In the genomic region with DNA sequence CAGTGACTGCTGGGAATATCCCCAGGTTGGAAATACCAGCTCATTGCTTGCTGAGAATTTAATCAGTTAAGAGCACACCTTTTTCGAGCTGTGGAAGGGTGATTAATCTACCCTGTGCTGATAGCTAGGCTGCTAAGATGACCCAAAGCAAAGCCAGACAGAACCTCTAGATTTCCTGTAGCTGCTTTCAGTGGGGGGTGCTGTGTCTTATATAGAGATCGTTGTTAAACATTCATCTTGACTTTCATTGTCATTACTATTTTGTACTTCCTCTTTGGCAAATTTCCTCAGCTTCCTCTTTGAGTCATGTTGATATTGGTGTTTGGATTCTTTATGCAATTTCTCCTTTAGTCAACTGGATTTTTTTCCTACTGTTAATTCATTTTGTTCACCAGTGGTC, we compare ENCODE assay signal across 11 cellular contexts.
A peak's percentile ranks its signal among the peaks of the same experiment; 100 is the strongest.
DNase-seq lines count a peak whose midpoint lies in the region; ATAC-seq lines count a peak whose summit lies in the region.
"Had no signal": no experiment of that assay in that cellular context is flagged by ENCODE, and none has a peak within 500 bp of the region (broad histone marks: within the 10 kb centered on the region; RNA-seq: fewer than 3 reads in every experiment).

No MANE protein-coding gene starts in this region.

- no peaks in the 10 kb centered on the region for H3K36me3 ChIP-seq in ACC112 (ENCODE audit: insufficient read depth, low read length)

- DNase-seq in KG1 (lab: John Stamatoyannopoulos, UW) (peak; percentile 24), SKM-1 (lab: John Stamatoyannopoulos, UW; ENCODE audit: unreplicated experiment) (peak; percentile 95), glomerular visceral epithelial cell (ENCODE audit: extremely low spot score) (peak; percentile 4)
- no peak for DNase-seq in stimulated activated naive CD8-positive, alpha-beta T cell treated with anti-CD3 and anti-CD28 coated beads, Interleukin-15, Interleukin-2, amounts not matched to agents 100 U/mL and 50 U/mL, for 24 hours
- no peak for DNase-seq in stimulated activated CD8-positive, alpha-beta memory T cell treated with anti-CD3 and anti-CD28 coated beads, Interleukin-4, amount 100 ng/mL, for 48 hours
- DNase-seq: activated CD4-positive, alpha-beta T cell treated with anti-CD3 and anti-CD28 coated beads, Interleukin-2, amount 50 U/mL, for 1 hour; activated T-cell treated with anti-CD3 and anti-CD28 coated beads, Interleukin-2, amount 50 U/mL, for 24 hours; T-helper 2 cell had no signal

- no peaks in the 10 kb centered on the region for H3K79me2 ChIP-seq in ACC112 (ENCODE audit: control insufficient read depth, insufficient read depth, low read length, unreplicated experiment)

- no peak overlapping the region; the same call in 1 of the 2 replicates for H3K4me3 ChIP-seq in ACC112 (ENCODE audit: low read depth, low read length)

- peak overlapping the region; percentile 47 for H2AFZ ChIP-seq in ACC112 (ENCODE audit: low read length, unreplicated experiment)

- H3K27me3 ChIP-seq in ACC112 (ENCODE audit: insufficient read depth, low read length), result no peaks in the 10 kb centered on the region

- H3K4me1 ChIP-seq in ACC112 (ENCODE audit: control insufficient read depth, insufficient read depth, low read length, unreplicated experiment), result peaks cover 18% of the 10 kb centered on the region

- no peak for ATAC-seq in GM21515 (IDR thresholded peaks at IDR 0.05; ENCODE audit: unreplicated experiment)
- no peak for ATAC-seq in stimulated activated naive CD8-positive, alpha-beta T cell treated with anti-CD3 and anti-CD28 coated beads, Interleukin-15, Interleukin-2, amounts not matched to agents 100 U/mL and 50 U/mL, for 24 hours
- no peak for ATAC-seq in GM18520 (IDR thresholded peaks at IDR 0.05; ENCODE audit: unreplicated experiment)

- peak overlapping the region; percentile 45 for H3K27ac ChIP-seq in ACC112 (ENCODE audit: low read depth, low read length)

Comparison
In these comparisons a context has a peak if more than half of its experiments do, and no peak if none do; other contexts are left out.
1. DNase-seq: peak in KG1 (single experiment), SKM-1 (single experiment) and glomerular visceral epithelial cell (single experiment); none in stimulated activated naive CD8-positive, alpha-beta T cell treated with anti-CD3 and anti-CD28 coated beads, Interleukin-15, Interleukin-2, amounts not matched to agents 100 U/mL and 50 U/mL, for 24 hours (single experiment) and stimulated activated CD8-positive, alpha-beta memory T cell treated with anti-CD3 and anti-CD28 coated beads, Interleukin-4, amount 100 ng/mL, for 48 hours (single experiment).